ENCODE assay signal across 28 cellular contexts in the genomic region with DNA sequence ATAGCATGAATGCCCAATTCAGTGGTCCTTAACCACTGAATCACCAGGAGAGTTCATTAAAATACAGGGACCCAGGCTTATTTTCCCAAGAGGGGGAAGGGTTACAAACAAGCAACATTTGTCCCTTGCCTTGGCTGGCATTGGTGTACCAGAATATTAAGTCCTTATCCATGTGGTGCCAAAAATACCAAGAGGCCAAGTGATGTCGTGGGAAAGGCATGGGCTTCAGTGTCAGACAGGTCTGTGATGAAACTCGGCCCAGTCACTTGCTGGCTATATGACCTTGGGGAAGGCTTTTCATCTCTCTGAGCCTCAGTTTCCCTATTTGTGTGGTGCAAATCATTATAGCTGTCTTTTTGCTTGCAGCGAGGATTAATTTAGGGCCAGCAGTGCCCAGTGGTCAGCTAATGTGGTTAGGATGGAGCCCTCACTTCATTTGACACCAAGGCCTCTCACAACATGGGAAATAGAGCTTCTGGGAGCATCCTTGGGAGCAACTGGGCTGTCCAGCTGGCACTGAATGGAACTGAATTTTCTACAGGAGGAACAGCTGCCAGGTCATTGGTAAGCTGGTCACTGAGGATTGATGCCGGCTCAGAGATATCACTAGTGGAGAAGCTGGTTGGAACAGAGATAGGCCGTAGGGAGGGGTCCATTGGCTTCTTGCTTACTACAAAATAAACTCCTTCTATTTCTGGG.
"Had no signal": no experiment of that assay in that cellular context is flagged by ENCODE, and none has a peak within 500 bp of the region (broad histone marks: within the 10 kb centered on the region; RNA-seq: fewer than 3 reads in every experiment).

No MANE protein-coding gene starts in this region.

- H3K4me3 ChIP-seq: ascending aorta, hepatocyte, sigmoid colon, smooth muscle cell, thyroid gland, upper lobe of left lung, vagina had no signal

- H3K27me3 ChIP-seq: ascending aorta, hepatocyte, sigmoid colon, thyroid gland, upper lobe of left lung, vagina had no signal

- H3K9me3 ChIP-seq: ascending aorta, sigmoid colon, thyroid gland, upper lobe of left lung, vagina had no signal

- DNase-seq: activated CD4-positive, alpha-beta T cell treated with anti-CD3 and anti-CD28 coated beads for 4 hours; activated CD4-positive, alpha-beta T cell treated with anti-CD3 and anti-CD28 coated beads, Interleukin-2, amount 50 U/mL, for 4 hours; activated CD8-positive, alpha-beta memory T cell treated with anti-CD3 and anti-CD28 coated beads, Interleukin-2, amount 50 U/mL, for 48 hours; activated gamma-delta T cell; activated naive CD4-positive, alpha-beta T cell treated with anti-CD3 and anti-CD28 coated beads, Interleukin-2, amount 10 ng/mL, durations not matched to agents 7 days and 5 days; activated naive CD8-positive, alpha-beta T cell treated with anti-CD3 and anti-CD28 coated beads, Interleukin-2, amount 10 ng/mL, durations not matched to agents 7 days and 5 days; activated T-cell treated with anti-CD3 and anti-CD28 coated beads, Interleukin-2, amount 50 U/mL, for 24 hours; central memory CD4-positive, alpha-beta T cell; endodermal cell; foreskin fibroblast; islet precursor cell; posterior cingulate gyrus; sigmoid colon; stimulated activated CD4-positive, alpha-beta T cell treated with anti-CD3 and anti-CD28 coated beads, Interleukin-1b, Interleukin-23, amount 100 ng/mL, for 48 hours; stimulated activated CD4-positive, alpha-beta T cell treated with anti-CD3 and anti-CD28 coated beads, Interleukin-4, amount 100 ng/mL, for 4 hours; stimulated activated CD8-positive, alpha-beta memory T cell treated with anti-CD3 and anti-CD28 coated beads, Interleukin-4, amount 100 ng/mL, for 48 hours; stimulated activated naive CD8-positive, alpha-beta T cell treated with anti-CD3 and anti-CD28 coated beads, Interleukin-15, amount 100 ng/mL, for 72 hours; SW 1271; T-helper 9 cell; thyroid gland; upper lobe of left lung had no signal

- ATAC-seq: natural killer cell treated with Interleukin-12 subunit alpha and Interleukin-12 subunit beta and Interleukin-15 and Interleukin-18, amount 100 ng/mL, for 72 hours; stimulated activated memory B cell treated with anti-CD40 and anti-IgM and Interleukin-4, amounts not matched to agents 10 μg/mL and 1 μg/mL and 100 μg/mL, for 72 hours; stimulated activated naive CD8-positive, alpha-beta T cell treated with anti-CD3 and anti-CD28 coated beads, Interleukin-15, amount 100 ng/mL, for 72 hours had no signal

- H3K36me3 ChIP-seq: ascending aorta, sigmoid colon, thyroid gland, upper lobe of left lung, vagina had no signal

- H3K4me1 ChIP-seq: ascending aorta, sigmoid colon, thyroid gland, upper lobe of left lung, vagina had no signal

- H3K27ac ChIP-seq: ascending aorta, hepatocyte, sigmoid colon, thyroid gland, upper lobe of left lung, vagina, VCaP had no signal
